In the genomic region with DNA sequence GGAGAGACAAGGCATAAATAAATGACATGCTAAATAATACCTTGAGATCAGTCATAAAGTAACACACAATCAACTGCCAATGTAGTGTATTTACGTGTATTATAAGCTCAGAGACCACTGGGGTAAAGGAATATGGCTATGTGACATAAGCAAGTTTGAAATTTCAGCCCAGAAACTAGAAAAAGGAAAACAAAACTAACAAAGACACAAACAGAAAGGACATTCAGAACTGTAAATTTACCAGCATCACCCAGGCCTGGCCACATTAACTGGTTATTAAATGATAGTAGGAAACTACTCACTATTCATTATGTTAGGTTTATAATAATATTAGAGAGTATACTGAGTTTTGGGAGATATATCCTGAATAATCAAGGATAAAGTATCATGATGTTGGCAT, we compare ENCODE assay signal across 27 cellular contexts.
"Had no signal": no experiment of that assay in that cellular context is flagged by ENCODE, and none has a peak within 500 bp of the region (broad histone marks: within the 10 kb centered on the region; RNA-seq: fewer than 3 reads in every experiment).

No MANE protein-coding gene starts in this region.

- H3K4me3 Mint-ChIP-seq: activated CD4-positive, alpha-beta memory T cell treated with anti-CD3 and anti-CD28 coated beads for 36 hours; activated CD4-positive, alpha-beta T cell treated with anti-CD3 and anti-CD28 coated beads for 36 hours; activated naive CD8-positive, alpha-beta T cell treated with anti-CD3 and anti-CD28 coated beads for 36 hours; central memory CD8-positive, alpha-beta T cell; mesothelial cell of epicardium; natural killer cell; WTC11 had no signal

- H3K4me2 ChIP-seq: smooth muscle cell had no signal

- H3K36me3 Mint-ChIP-seq: natural killer cell had no signal

- H3K27me3 ChIP-seq: breast epithelium, sigmoid colon, testis, uterus had no signal

- ATAC-seq: activated CD4-positive, alpha-beta T cell treated with anti-CD3 and anti-CD28 coated beads for 36 hours; esophagus mucosa; left lobe of liver; lower lobe of right lung; natural killer cell; WTC11 had no signal

- H3K4me3 ChIP-seq: breast epithelium, lower lobe of right lung, sigmoid colon, smooth muscle cell, testis, uterus had no signal

- H3K4me1 ChIP-seq: breast epithelium, lower lobe of right lung, sigmoid colon, testis, uterus had no signal

- DNase-seq: activated CD4-positive, alpha-beta memory T cell treated with anti-CD3 and anti-CD28 coated beads for 36 hours; activated CD4-positive, alpha-beta T cell treated with anti-CD3 and anti-CD28 coated beads for 36 hours; activated naive CD4-positive, alpha-beta T cell treated with Interleukin-2 at 50 U/mL for 16 hours; activated naive CD8-positive, alpha-beta T cell treated with anti-CD3 and anti-CD28 coated beads for 36 hours; activated T-cell treated with anti-CD3 and anti-CD28 coated beads, Interleukin-2, amount 50 U/mL, for 48 hours; effector memory CD4-positive, alpha-beta T cell; foreskin melanocyte; lower lobe of right lung; natural killer cell; retina; sigmoid colon; stimulated activated CD4-positive, alpha-beta T cell treated with anti-CD3 and anti-CD28 coated beads, Interleukin-15, amount 100 ng/mL, for 24 hours; stimulated activated naive CD4-positive, alpha-beta T cell; testis; trophoblast cell; uterus had no signal

- H3K36me3 ChIP-seq: breast epithelium, lower lobe of right lung, sigmoid colon, uterus had no signal

- H3K27me3 Mint-ChIP-seq: activated CD4-positive, alpha-beta memory T cell treated with anti-CD3 and anti-CD28 coated beads for 36 hours; activated CD4-positive, alpha-beta T cell treated with anti-CD3 and anti-CD28 coated beads for 36 hours; activated naive CD8-positive, alpha-beta T cell treated with anti-CD3 and anti-CD28 coated beads for 36 hours; central memory CD8-positive, alpha-beta T cell; progenitor cell of endocrine pancreas had no signal

- H3K27ac ChIP-seq: breast epithelium, lower lobe of right lung, sigmoid colon, testis, uterus had no signal

- H3K9me3 Mint-ChIP-seq: activated CD4-positive, alpha-beta memory T cell treated with anti-CD3 and anti-CD28 coated beads for 36 hours; activated naive CD8-positive, alpha-beta T cell treated with anti-CD3 and anti-CD28 coated beads for 36 hours; central memory CD8-positive, alpha-beta T cell; mesothelial cell of epicardium; natural killer cell; WTC11 had no signal

- H3K4me1 Mint-ChIP-seq: central memory CD8-positive, alpha-beta T cell had no signal

- FAIRE-seq: astrocyte, colon, endothelial cell of umbilical vein had no signal

- H3K27ac Mint-ChIP-seq: activated CD4-positive, alpha-beta memory T cell treated with anti-CD3 and anti-CD28 coated beads for 36 hours; activated CD4-positive, alpha-beta T cell treated with anti-CD3 and anti-CD28 coated beads for 36 hours; activated naive CD8-positive, alpha-beta T cell treated with anti-CD3 and anti-CD28 coated beads for 36 hours; mesothelial cell of epicardium; natural killer cell; progenitor cell of endocrine pancreas had no signal

- H3K9me3 ChIP-seq: breast epithelium, lower lobe of right lung, sigmoid colon, testis, uterus had no signal
